27 cellular contexts compared by ENCODE assay signal in the genomic region with DNA sequence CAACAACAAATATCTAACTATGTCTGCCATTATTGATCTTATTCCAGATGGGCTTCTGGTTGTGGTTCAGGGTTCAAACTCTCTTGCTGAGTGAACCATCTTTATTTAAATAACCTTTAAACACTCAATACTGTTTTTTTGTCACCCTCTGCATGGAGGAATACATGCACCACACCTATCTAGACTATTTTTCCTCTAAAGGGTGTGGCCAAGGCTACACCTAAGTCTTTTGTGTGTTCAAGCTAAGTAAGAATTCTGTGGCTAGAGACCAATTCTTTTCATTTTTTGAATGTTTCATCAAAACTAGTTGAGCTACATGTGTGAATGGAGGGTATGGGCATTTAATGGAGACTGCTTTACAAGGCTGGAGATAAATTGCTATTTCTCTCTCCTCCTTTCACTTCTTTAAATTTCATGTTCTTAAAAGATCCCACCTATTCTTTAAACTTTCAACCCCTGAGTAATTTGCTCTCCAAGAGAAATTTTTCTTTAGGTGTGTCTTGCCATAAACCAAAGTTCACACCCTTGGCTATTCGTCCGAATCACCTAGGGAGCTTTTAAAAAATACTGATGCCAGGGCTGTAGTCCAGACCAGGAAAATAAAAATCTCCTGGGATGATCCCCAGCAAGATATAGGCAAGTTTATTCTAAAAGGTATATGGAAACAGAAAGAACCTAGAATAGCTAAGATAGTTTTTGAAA. TPM values are rescaled to one million over a fixed set of nuclear protein-coding genes. Genes with fewer than 3 reads are reported as not detected.
DNase-seq lines count a peak whose midpoint lies in the region; ATAC-seq, FAIRE-seq and TF ChIP-seq lines count a peak whose summit lies in the region.
"Had no signal": no experiment of that assay in that cellular context is flagged by ENCODE, and none has a peak within 500 bp of the region (broad histone marks: within the 10 kb centered on the region; RNA-seq: fewer than 3 reads in every experiment).

No MANE protein-coding gene starts in this region.

- H3K9me3 ChIP-seq in HepG2 (ENCODE audit: low read length): no peaks in the 10 kb centered on the region
- no peaks in the 10 kb centered on the region for H3K9me3 ChIP-seq in MM.1S (replicated peaks; ENCODE audit: insufficient read depth, low read length)
- no peaks in the 10 kb centered on the region for H3K9me3 ChIP-seq in HAP-1
- H3K9me3 ChIP-seq: pancreas, right atrium auricular region, spleen, upper lobe of left lung had no signal

- CTCF ChIA-PET in HepG2 (lab: Yijun Ruan, JAX; ENCODE audit: low intra/inter-chr PET ratio, low total read pairs): no interaction called here

- H3K9ac ChIP-seq in HepG2 (ENCODE audit: insufficient read depth, low read depth, low read length) (no peak overlapping the region), MM.1S (ENCODE audit: low read length) (no peak overlapping the region)

- WGBS in HepG2 (ENCODE audit: low lambda C conversion rate): 50% methylated on average over 2 of the region's 2 CpGs

- peaks cover 7% of the 10 kb centered on the region; the same call in 1 of the 2 replicates for H3K4me1 ChIP-seq in HepG2 (ENCODE audit: insufficient read depth, low read length)
- no peaks in the 10 kb centered on the region for H3K4me1 ChIP-seq in MM.1S (ENCODE audit: low read length)
- H3K4me1 ChIP-seq in HAP-1: peaks cover 10% of the 10 kb centered on the region
- H3K4me1 ChIP-seq: pancreas, right atrium auricular region, upper lobe of left lung had no signal

- H3K27me3 ChIP-seq in HepG2 (ENCODE audit: control insufficient read depth in 1 of 2, insufficient read depth in 2 of 2, low read length in 2 of 2) (no peaks in the 10 kb centered on the region), MM.1S (replicated peaks; ENCODE audit: insufficient read depth, low read length) (no peaks in the 10 kb centered on the region), HAP-1 (ENCODE audit: low read depth) (no peaks in the 10 kb centered on the region)
- H3K27me3 ChIP-seq: pancreas, right atrium auricular region, spleen, upper lobe of left lung had no signal

- H3K36me3 ChIP-seq in HepG2 (replicated peaks in 1 of 2; ENCODE audit: control insufficient read depth in 1 of 2, insufficient read depth in 2 of 2, low read length in 2 of 2): no peaks in the 10 kb centered on the region
- H3K36me3 ChIP-seq in MM.1S (replicated peaks; ENCODE audit: insufficient read depth, low read length): no peaks in the 10 kb centered on the region
- no peaks in the 10 kb centered on the region for H3K36me3 ChIP-seq in HAP-1 (replicated peaks)
- H3K36me3 ChIP-seq: pancreas, right atrium auricular region, spleen, upper lobe of left lung had no signal

- no peak for FAIRE-seq in HepG2 (lab: Jason Lieb, UNC)
- FAIRE-seq: endometrium, GM12878, pancreas had no signal

- H3K9me2 ChIP-seq in MM.1S (replicated peaks; ENCODE audit: insufficient read depth, low read length): no peaks in the 10 kb centered on the region

- H3K27ac ChIP-seq in HepG2 (ENCODE audit: extremely low read length, insufficient read depth, low read length): no peak overlapping the region
- H3K27ac ChIP-seq in MM.1S (ENCODE audit: low read length): no peak overlapping the region
- H3K27ac ChIP-seq: pancreas, right atrium auricular region, spleen, upper lobe of left lung had no signal

- POLR2A ChIA-PET in HepG2 (lab: Yijun Ruan, JAX): no interaction called here

- intact Hi-C loops in HepG2 (cut with micrococcal nuclease; ENCODE audit: unreplicated experiment): no loop called here

- H2AFZ ChIP-seq in HepG2 (ENCODE audit: low read length) (no peak overlapping the region), MM.1S (ENCODE audit: low read length) (no peak overlapping the region)

- H3F3A ChIP-seq in MM.1S (ENCODE audit: insufficient read depth, low read length): no peaks in the 10 kb centered on the region

- H4K20me1 ChIP-seq in HepG2 (ENCODE audit: insufficient read depth, low read length) (no peaks in the 10 kb centered on the region), MM.1S (ENCODE audit: insufficient read depth, low read length) (no peaks in the 10 kb centered on the region)

- no peak overlapping the region for H3K4me3 ChIP-seq in HepG2 (replicated peaks in 1 of 3; ENCODE audit: insufficient read depth in 1 of 3, low read depth in 2 of 3, low read length in 3 of 3)
- no peak overlapping the region for H3K4me3 ChIP-seq in MM.1S (ENCODE audit: low read length)
- no peak overlapping the region for H3K4me3 ChIP-seq in HAP-1
- H3K4me3 ChIP-seq: GM12878, lung, pancreas, right atrium auricular region, spleen, upper lobe of left lung had no signal

- H3K79me2 ChIP-seq in HepG2 (ENCODE audit: insufficient read depth, low read length) (no peaks in the 10 kb centered on the region), MM.1S (ENCODE audit: low read length) (no peaks in the 10 kb centered on the region)

- in situ Hi-C loops in HepG2 (cut with HindIII; ENCODE audit: extremely low pct_ligation_motif_present, low pct_unique_long_range_greater_than_20kb): no loop called here
- in situ Hi-C loops in HAP-1 (cut with MboI; ENCODE audit: low sequenced_read_pairs): no loop called here

- TF ChIP-seq RAD21 in HepG2 (CRISPR knock-in tag; IDR thresholded peaks at IDR 0.05): no peak

- BruUV-seq in HepG2 (replicated peaks; lab: Mats Ljungman, UMichigan): no TSS peak

- TF ChIP-seq POLR2A in HepG2 (IDR thresholded peaks at IDR 0.05; ENCODE audit: insufficient read depth in 1 of 2, low read depth in 2 of 2, low read length in 2 of 2): no peak

- TF ChIP-seq EP300 in HepG2 (IDR thresholded peaks at IDR 0.05; ENCODE audit: low read depth in 2 of 2, low read length in 2 of 2) (no peak), HepG2 (CRISPR knock-in tag; IDR thresholded peaks at IDR 0.05; ENCODE audit: borderline replicate concordance) (no peak)

- TF ChIP-seq CTCF in HepG2 (CRISPR knock-in tag; IDR thresholded peaks at IDR 0.05) (no peak), MM.1S (IDR thresholded peaks at IDR 0.05; ENCODE audit: low read length) (no peak)

- DNase-seq in HuH-7.5 (ENCODE audit: low spot score): peak; percentile 20
- DNase-seq in SW480 (ENCODE audit: low spot score): peak; percentile 51
- no peak for DNase-seq in HepG2 (ENCODE audit: low spot score)
- no peak for DNase-seq in MM.1S
- DNase-seq in NCI-H2171 treated with DMSO at 0.1 percent for 48 hours (lab: John Stamatoyannopoulos, UW): no peak
- no peak for DNase-seq in HAP-1 (ENCODE audit: low spot score in 2 of 2)
- DNase-seq in COLO829 (ENCODE audit: low spot score): no peak
- DNase-seq: activated CD4-positive, alpha-beta T cell treated with anti-CD3 and anti-CD28 coated beads, Interleukin-2, amount 10 ng/mL, durations not matched to agents 24 days and 14 days; activated naive CD4-positive, alpha-beta T cell; activated T-cell treated with anti-CD3 and anti-CD28 coated beads, Interleukin-2, amount 50 U/mL, for 48 hours; dermis blood vessel endothelial cell; DMS 273 treated with DMSO at 0.1 percent for 48 hours; EL; glutamatergic neuron; islet precursor cell; NCI-H2029 treated with DMSO at 0.1 percent for 48 hours; NCI-H2227 treated with DMSO at 0.1 percent for 48 hours; NCI-H774; pancreas; Right ventricle myocardium superior; spleen; upper lobe of left lung had no signal

- H3K4me2 ChIP-seq in HepG2 (ENCODE audit: low read depth, low read length) (no peak overlapping the region), MM.1S (ENCODE audit: low read depth, low read length) (no peak overlapping the region)

- peak; percentile 61 for ATAC-seq in HepG2
- ATAC-seq: pancreas had no signal

TF ChIP-seq in HepG2, 621 proteins besides CTCF, POLR2A, EP300 and RAD21 (continues in another document):
- peak; percentile 30; the same call in 1 of the 2 replicates for TF ChIP-seq HNF4A (CRISPR knock-in tag; IDR thresholded peaks at IDR 0.05)

RNA-seq across cellular contexts. Expression of a gene that starts 24.8 kb away (rescaled TPM):
- total RNA-seq in HepG2 (2016; rRNA removed; fragmentation: Illumina TruSeq; extraction: Trizol): not detected in 2 replicates
- total RNA-seq in HepG2 (2016; cell fraction: cytosol; rRNA removed; fragmentation: Illumina TruSeq; extraction: Trizol; ENCODE audit: low read depth): not detected in 2 replicates
- total RNA-seq in HepG2 (2016; cell fraction: insoluble cytoplasmic fraction; rRNA removed; fragmentation: Illumina TruSeq; extraction: Trizol): 0.06 TPM in 1 of 2 replicates, not detected in the other
- total RNA-seq in HepG2 (2016; cell fraction: membrane; rRNA removed; fragmentation: Illumina TruSeq; extraction: Trizol): not detected in 2 replicates
- not detected in 2 replicates for total RNA-seq in HepG2 (2016; cell fraction: nucleus; rRNA removed; fragmentation: Illumina TruSeq; extraction: Trizol)
- polyA plus RNA-seq in HepG2 (2011; rRNA removed): 0.04 TPM in 1 of 2 replicates, not detected in the other
- not detected in 2 replicates for polyA plus RNA-seq in HepG2 (2011; cell fraction: cytosol; rRNA removed)
- not detected in 2 replicates for polyA plus RNA-seq in HepG2 (2011; cell fraction: nucleus; rRNA removed)
- polyA plus RNA-seq in HepG2 (2012): not detected in 2 replicates
- not detected in 2 replicates for polyA plus RNA-seq in HepG2 (2016; cell fraction: cytosol; fragmentation: Illumina TruSeq; extraction: Trizol; ENCODE audit: low read depth)
- not detected in 2 replicates for polyA plus RNA-seq in HepG2 (2016; cell fraction: insoluble cytoplasmic fraction; fragmentation: Illumina TruSeq; extraction: Trizol; ENCODE audit: low read depth)
- not detected in 2 replicates for polyA plus RNA-seq in HepG2 (2016; cell fraction: membrane; fragmentation: Illumina TruSeq; extraction: Trizol; ENCODE audit: low read depth)
- polyA plus RNA-seq in HepG2 (2016; cell fraction: nucleus; fragmentation: Illumina TruSeq; extraction: Trizol; ENCODE audit: insufficient read depth, low read depth): not detected in 2 replicates
- 13.9 TPM in 1 of 2 replicates, not detected in the other for polyA minus RNA-seq in HepG2 (2011; rRNA and poly(A)+ RNA removed; ENCODE audit: low replicate concordance)
- polyA minus RNA-seq in HepG2 (2011; cell fraction: cytosol; rRNA and poly(A)+ RNA removed): not detected in 2 replicates
- not detected in 2 replicates for polyA minus RNA-seq in HepG2 (2011; cell fraction: nucleus; rRNA and poly(A)+ RNA removed)
- polyA plus RNA-seq: neural cell had no signal

Comparison
In these comparisons a context has a peak if more than half of its experiments do, and no peak if none do; other contexts are left out.
1. DNase-seq: peak in HuH-7.5 (single experiment) and SW480 (single experiment); none in HepG2 (single experiment), MM.1S (single experiment), NCI-H2171 treated with DMSO at 0.1 percent for 48 hours (single experiment), HAP-1 (0 of 2) and COLO829 (single experiment).